ENCODE assay signal across 8 cellular contexts in the genomic region with DNA sequence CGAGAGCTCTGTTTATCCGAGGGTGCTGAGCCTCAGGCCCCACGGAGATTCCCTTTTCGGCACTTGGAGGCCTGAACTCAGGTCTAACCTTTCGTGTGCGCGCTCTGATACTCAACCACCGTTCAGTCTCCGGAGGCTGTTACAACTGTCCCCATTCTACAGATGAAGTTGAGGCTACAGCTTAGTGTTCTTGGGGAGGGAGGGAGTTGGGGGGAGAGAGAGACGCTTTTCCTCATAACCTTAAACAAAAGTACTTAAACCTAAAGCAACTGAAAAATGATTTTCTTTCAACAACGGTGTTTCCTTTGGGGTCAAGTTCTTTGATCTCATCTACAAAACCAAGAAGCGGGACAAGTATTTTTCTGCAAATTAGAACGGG. TPM values are rescaled to one million over a fixed set of nuclear protein-coding genes. Genes with fewer than 3 reads are reported as not detected.
A peak's percentile ranks its signal among the peaks of the same experiment; 100 is the strongest.
DNase-seq lines count a peak whose midpoint lies in the region; FAIRE-seq and TF ChIP-seq lines count a peak whose summit lies in the region.

No MANE protein-coding gene starts in this region.

- H3K4me1 ChIP-seq in muscle layer of duodenum (ENCODE audit: control insufficient read depth in 1 of 2, insufficient read depth in 2 of 2, low read length in 2 of 2), result peaks cover 0 to 22% of the 10 kb centered on the region in 2 donors

- H3K27ac ChIP-seq in AG04450 (ENCODE audit: low read depth, low read length) (no peak overlapping the region), HL-60 (replicated peaks) (no peak overlapping the region), muscle layer of duodenum (ENCODE audit: low read length) (no peak overlapping the region)

- FAIRE-seq in bronchial epithelial cell (lab: Jason Lieb, UNC), result no peak

- TF ChIP-seq CTCF in AG04450 (IDR thresholded peaks at IDR 0.05; ENCODE audit: low read depth, low read length) (no peak), HL-60 (IDR thresholded peaks at IDR 0.05; ENCODE audit: insufficient read depth, low read length) (no peak), bronchial epithelial cell (IDR thresholded peaks at IDR 0.05; ENCODE audit: insufficient read depth, low read length, severe bottlenecking) (no peak)

- H3K9me3 ChIP-seq in AG04450 (ENCODE audit: control insufficient read depth, insufficient read depth, low read length) (peaks cover 8% of the 10 kb centered on the region; the same call in 1 of the 2 replicates), muscle layer of duodenum (ENCODE audit: control insufficient read depth in 1 of 2, low read length in 2 of 2) (no peaks in the 10 kb centered on the region)

- no peaks in the 10 kb centered on the region for H3K36me3 ChIP-seq in bronchial epithelial cell (ENCODE audit: control insufficient read depth, insufficient read depth, low read length)
- H3K36me3 ChIP-seq in muscle layer of duodenum (ENCODE audit: control insufficient read depth in 1 of 2, insufficient read depth in 2 of 2, low read length in 2 of 2), result no peaks in the 10 kb centered on the region

- CTCF ChIA-PET in AG04450 (lab: Charles Lee), result interaction anchor here (0.6 kb wide), 1 partner anchor 206 kb away, joined by 3 read pairs; no protein-coding TSS in a partner anchor

- H3K4me3 ChIP-seq in AG04450 (ENCODE audit: low read depth, low read length), result peak overlapping the region; percentile 84
- peak overlapping the region; percentile 63 for H3K4me3 ChIP-seq in HL-60 (replicated peaks; ENCODE audit: insufficient read depth, low read length)
- peak overlapping the region; percentile 70 for H3K4me3 ChIP-seq in bronchial epithelial cell (ENCODE audit: low read depth, low read length)
- H3K4me3 ChIP-seq in muscle layer of duodenum (ENCODE audit: low read depth in 1 of 2, low read length in 2 of 2), result peak overlapping the region; percentile 72 to 93

- DNase-seq in AG04450 (ENCODE audit: low read depth, low spot score) (no peak), HL-60 (ENCODE audit: low read depth in 1 of 2, low spot score in 1 of 2) (no peak), bronchial epithelial cell (ENCODE audit: low read depth) (no peak), cerebellar nuclear complex (lab: John Stamatoyannopoulos, UW) (no peak), GM19238 (ENCODE audit: insufficient read length, low spot score) (no peak), NCI-H2029 (lab: John Stamatoyannopoulos, UW) (no peak), Kasumi-1 (lab: John Stamatoyannopoulos, UW) (no peak)

- POLR2A ChIA-PET in AG04450 (lab: Yijun Ruan, JAX), result no interaction called here

- H3K27me3 ChIP-seq in AG04450 (ENCODE audit: control insufficient read depth, insufficient read depth, low read length) (peaks cover 9% of the 10 kb centered on the region), HL-60 (ENCODE audit: insufficient read depth, poor library complexity, severe bottlenecking) (peaks cover 60% of the 10 kb centered on the region), bronchial epithelial cell (ENCODE audit: control insufficient read depth, insufficient read depth, low read length) (peaks cover 3% of the 10 kb centered on the region), muscle layer of duodenum (ENCODE audit: low read depth, low read length) (no peaks in the 10 kb centered on the region)

RNA-seq across cellular contexts. Expression of gene CHST2, which starts 1.0 kb away (rescaled TPM):
- polyA plus RNA-seq in AG04450 (2011; rRNA removed), result 0.26 and 0.38 TPM in 2 replicates
- polyA minus RNA-seq in AG04450 (2011; rRNA and poly(A)+ RNA removed), result 0.14 and 0.22 TPM in 2 replicates
- 2.1 and 2.9 TPM in 2 replicates for total RNA-seq in bronchial epithelial cell
